16 cellular contexts compared by ENCODE assay signal in genomic region chr4:81896936-81897335, GRCh38.
DNase-seq lines count a peak whose midpoint lies in the region; ATAC-seq and TF ChIP-seq lines count a peak whose summit lies in the region.
"Had no signal": no experiment of that assay in that cellular context is flagged by ENCODE, and none has a peak within 500 bp of the region (broad histone marks: within the 10 kb centered on the region; RNA-seq: fewer than 3 reads in every experiment).

No MANE protein-coding gene starts in this region.

- no peaks in the 10 kb centered on the region for H3K36me3 Mint-ChIP-seq in activated naive CD8-positive, alpha-beta T cell treated with anti-CD3 and anti-CD28 coated beads for 36 hours

- no peaks in the 10 kb centered on the region for H3K27me3 ChIP-seq in foreskin keratinocyte
- H3K27me3 ChIP-seq: BLaER1 had no signal

- DNase-seq in NCI-H748 (lab: John Stamatoyannopoulos, UW; ENCODE audit: unreplicated experiment) (peak; percentile 61), NCI-H748 treated with DMSO at 0.1 percent for 48 hours (lab: John Stamatoyannopoulos, UW) (no peak), RWPE1 (ENCODE audit: low spot score) (peak; percentile 49), foreskin keratinocyte (peak; percentile 65 to 82), AG08396 (ENCODE audit: low spot score) (no peak)
- no peak for DNase-seq in activated naive CD8-positive, alpha-beta T cell treated with anti-CD3 and anti-CD28 coated beads for 36 hours
- DNase-seq in activated CD4-positive, alpha-beta T cell treated with anti-CD3 and anti-CD28 coated beads, Interleukin-2, amount 50 U/mL, for 4 hours = no peak
- DNase-seq: H7, IMR-90, NCI-H1436, NCI-H2081 treated with DMSO at 0.1 percent for 48 hours, NCI-H774, OCI-M1 had no signal

- ATAC-seq in foreskin keratinocyte (peak; percentile 99), GM21717 (IDR thresholded peaks at IDR 0.05; ENCODE audit: unreplicated experiment) (no peak)

- TF ChIP-seq CTCF in RWPE1 (conservative IDR thresholded peaks at IDR 0.05; ENCODE audit: low read depth) (no peak), foreskin keratinocyte (conservative IDR thresholded peaks at IDR 0.05) (no peak)

- H3K4me1 Mint-ChIP-seq in activated naive CD8-positive, alpha-beta T cell treated with anti-CD3 and anti-CD28 coated beads for 36 hours = peaks cover 7% of the 10 kb centered on the region

- no peaks in the 10 kb centered on the region for H3K4me1 ChIP-seq in foreskin keratinocyte
- H3K4me1 ChIP-seq: BLaER1 had no signal

- CTCF ChIA-PET in RWPE1 (lab: Yijun Ruan, JAX) = no interaction called here

- no peaks in the 10 kb centered on the region for H3K9me3 Mint-ChIP-seq in activated naive CD8-positive, alpha-beta T cell treated with anti-CD3 and anti-CD28 coated beads for 36 hours

- POLR2A ChIA-PET in RWPE1 (lab: Yijun Ruan, JAX; ENCODE audit: low non-redundant PET) = no interaction called here

- H3K27ac ChIP-seq in RWPE1 = no peak overlapping the region
- no peak overlapping the region for H3K27ac ChIP-seq in foreskin keratinocyte
- H3K27ac ChIP-seq: 22Rv1, BLaER1 had no signal

- no peak overlapping the region for H3K4me3 Mint-ChIP-seq in activated naive CD8-positive, alpha-beta T cell treated with anti-CD3 and anti-CD28 coated beads for 36 hours

- H3K27me3 Mint-ChIP-seq in activated naive CD8-positive, alpha-beta T cell treated with anti-CD3 and anti-CD28 coated beads for 36 hours = no peaks in the 10 kb centered on the region

- no peak overlapping the region for H3K27ac Mint-ChIP-seq in activated naive CD8-positive, alpha-beta T cell treated with anti-CD3 and anti-CD28 coated beads for 36 hours

Comparison
In these comparisons a context has a peak if more than half of its experiments do, and no peak if none do; other contexts are left out.
1. DNase-seq: peak in NCI-H748 (single experiment), RWPE1 (single experiment) and foreskin keratinocyte (2 of 2); none in NCI-H748 treated with DMSO at 0.1 percent for 48 hours (single experiment), activated naive CD8-positive, alpha-beta T cell treated with anti-CD3 and anti-CD28 coated beads for 36 hours (single experiment), AG08396 (single experiment) and activated CD4-positive, alpha-beta T cell treated with anti-CD3 and anti-CD28 coated beads, Interleukin-2, amount 50 U/mL, for 4 hours (0 of 2).